8 cellular contexts compared by ENCODE assay signal in genomic region chr16:67109407-67110135, GRCh38. TPM values are rescaled to one million over a fixed set of nuclear protein-coding genes. Genes with fewer than 3 reads are reported as not detected.
DNase-seq lines count a peak whose midpoint lies in the region; ATAC-seq and TF ChIP-seq lines count a peak whose summit lies in the region.

TSS of gene PHAF1 (plus strand) at chr16:67109941. CDS start at chr16:67110176, 235 bp downstream.

- TF ChIP-seq CTCF in dorsolateral prefrontal cortex (IDR thresholded peaks at IDR 0.05 in 54 of 56, conservative IDR thresholded peaks at IDR 0.05 in 2 of 56; ENCODE audit: low read depth in 1 of 56, partially characterized antibody in 56 of 56) (peak in 32 of 56 donors; percentile 3 to 54 (median 32)), right lobe of liver (IDR thresholded peaks at IDR 0.05) (no peak)

- peaks cover 1% of the 10 kb centered on the region for H3K36me3 Mint-ChIP-seq in activated CD4-positive, alpha-beta memory T cell treated with anti-CD3 and anti-CD28 coated beads, Interleukin-2, amount 10 ng/mL, durations not matched to agents 7 days and 5 days (ENCODE audit: low read depth)

- H3K4me3 ChIP-seq in dorsolateral prefrontal cortex, result peak within 1 kb of the TSS; percentile 43 to 100 (median 97)
- H3K4me3 ChIP-seq in right lobe of liver, result peak within 1 kb of the TSS; percentile 97 to 99 (median 99)

- H3K9me3 ChIP-seq in right lobe of liver, result no peaks in the 10 kb centered on the region

- peaks cover 29% of the 10 kb centered on the region for H3K4me1 Mint-ChIP-seq in activated CD4-positive, alpha-beta memory T cell treated with anti-CD3 and anti-CD28 coated beads, Interleukin-2, amount 10 ng/mL, durations not matched to agents 7 days and 5 days

- H3K27ac Mint-ChIP-seq in activated CD4-positive, alpha-beta memory T cell treated with anti-CD3 and anti-CD28 coated beads, Interleukin-2, amount 10 ng/mL, durations not matched to agents 7 days and 5 days, result peak within 1 kb of the TSS; percentile 68

- CTCF ChIA-PET in activated CD4-positive, alpha-beta memory T cell treated with anti-CD3 and anti-CD28 coated beads, Interleukin-2, amount 10 ng/mL, durations not matched to agents 7 days and 5 days (lab: Charles Lee), result interaction anchor here (0.8 to 2.7 kb wide), 5 partner anchors 10 to 149 kb away, joined by 3 to 11 read pairs (median 4); partner anchors contain the start of genes B3GNT9 and CES3

- H3K27me3 ChIP-seq in dorsolateral prefrontal cortex (no peaks in the 10 kb centered on the region), right lobe of liver (no peaks in the 10 kb centered on the region)

- ATAC-seq in GM19397 (IDR thresholded peaks at IDR 0.05; ENCODE audit: unreplicated experiment), result peak; percentile 84
- ATAC-seq in HG03571 (IDR thresholded peaks at IDR 0.05; ENCODE audit: unreplicated experiment), result peak; percentile 82
- ATAC-seq in right lobe of liver, result peak; percentile 79 to 89 (median 84)

- POLR2A ChIA-PET in activated CD4-positive, alpha-beta memory T cell treated with anti-CD3 and anti-CD28 coated beads, Interleukin-2, amount 10 ng/mL, durations not matched to agents 7 days and 5 days (lab: Charles Lee), result interaction anchor here (0.8 to 1.5 kb wide), 9 partner anchors 10 to 372 kb away, joined by 3 to 6 read pairs (median 3); partner anchors contain the start of genes ATP6V0D1 and E2F4

- peak; percentile 68 for TF ChIP-seq POLR2A in right lobe of liver (IDR thresholded peaks at IDR 0.05)

- peak within 1 kb of the TSS; percentile 45 to 97 (median 90) for H3K27ac ChIP-seq in dorsolateral prefrontal cortex
- peak within 1 kb of the TSS; percentile 82 for H3K27ac ChIP-seq in right lobe of liver

- peak within 1 kb of the TSS; percentile 95 for H3K4me3 Mint-ChIP-seq in activated CD4-positive, alpha-beta memory T cell treated with anti-CD3 and anti-CD28 coated beads, Interleukin-2, amount 10 ng/mL, durations not matched to agents 7 days and 5 days

- H3K4me1 ChIP-seq in right lobe of liver, result peaks cover 0 to 37% (median 5%) of the 10 kb centered on the region in 4 donors

- intact Hi-C loops in dorsolateral prefrontal cortex (cut with DNase I) (loop anchor here (2.0 to 5.0 kb wide), 4 partner anchors 47 to 77 kb away; partner anchors contain the start of genes FBXL8 (in 1 of the 2) and TRADD (in 1 of the 2)), right lobe of liver (cut with DNase I) (loop anchor here (10.0 kb wide), 2 partner anchors 45 to 85 kb away; partner anchors contain the start of genes B3GNT9 (in 1 of the 2), CBFB (in 1 of the 2), FBXL8 (in 1 of the 2) and TRADD (in 1 of the 2))

- DNase-seq in CD1c-positive myeloid dendritic cell (ENCODE audit: extremely low spot score) (peak; percentile 96), NCI-H82 treated with DMSO at 0.1 percent for 48 hours (lab: John Stamatoyannopoulos, UW; ENCODE audit: unreplicated experiment) (peak; percentile 64), dorsolateral prefrontal cortex (peak; percentile 87 to 98 (median 94)), right lobe of liver (peak; percentile 96 to 97 (median 97))
- peak; percentile 95 for DNase-seq in activated CD4-positive, alpha-beta memory T cell treated with anti-CD3 and anti-CD28 coated beads, Interleukin-2, amount 10 ng/mL, durations not matched to agents 7 days and 5 days
- peak; percentile 95 for DNase-seq in stimulated activated CD4-positive, alpha-beta T cell treated with anti-CD3 and anti-CD28 coated beads, Interleukin-4, amount 100 ng/mL, for 24 hours

- 4% methylated on average over 4 of the region's 63 CpGs for WGBS in right lobe of liver (ENCODE audit: insufficient coverage, low coverage, low lambda C conversion rate, missing lambda C conversion rate)

- no peaks in the 10 kb centered on the region for H3K27me3 Mint-ChIP-seq in activated CD4-positive, alpha-beta memory T cell treated with anti-CD3 and anti-CD28 coated beads, Interleukin-2, amount 10 ng/mL, durations not matched to agents 7 days and 5 days

- H3K9me3 Mint-ChIP-seq in activated CD4-positive, alpha-beta memory T cell treated with anti-CD3 and anti-CD28 coated beads, Interleukin-2, amount 10 ng/mL, durations not matched to agents 7 days and 5 days, result no peaks in the 10 kb centered on the region

- no peaks in the 10 kb centered on the region for H3K36me3 ChIP-seq in right lobe of liver

RNA-seq across cellular contexts. Expression of gene PHAF1, which starts in this region (rescaled TPM):
- 10 to 100 TPM; 12.4 to 13.3 TPM for total RNA-seq in activated CD4-positive, alpha-beta memory T cell treated with anti-CD3 and anti-CD28 coated beads, Interleukin-2, amount 10 ng/mL, durations not matched to agents 7 days and 5 days
- 10 to 100 TPM; 19.1 to 43.4 (median 33.0) TPM for total RNA-seq in dorsolateral prefrontal cortex
- 10 to 100 TPM; 22.3 to 45.1 (median 32.4) TPM for total RNA-seq in right lobe of liver

Comparison
In these comparisons a context has a peak if more than half of its experiments do, and no peak if none do; other contexts are left out.
1. Peak in every context shown above with its lines: DNase-seq, ATAC-seq, H3K4me3 ChIP-seq and H3K27ac ChIP-seq.
2. CTCF ChIP-seq: peak in dorsolateral prefrontal cortex (32 of 56); none in right lobe of liver (0 of 4).